ENCODE assay signal across 8 cellular contexts in the genomic region with DNA sequence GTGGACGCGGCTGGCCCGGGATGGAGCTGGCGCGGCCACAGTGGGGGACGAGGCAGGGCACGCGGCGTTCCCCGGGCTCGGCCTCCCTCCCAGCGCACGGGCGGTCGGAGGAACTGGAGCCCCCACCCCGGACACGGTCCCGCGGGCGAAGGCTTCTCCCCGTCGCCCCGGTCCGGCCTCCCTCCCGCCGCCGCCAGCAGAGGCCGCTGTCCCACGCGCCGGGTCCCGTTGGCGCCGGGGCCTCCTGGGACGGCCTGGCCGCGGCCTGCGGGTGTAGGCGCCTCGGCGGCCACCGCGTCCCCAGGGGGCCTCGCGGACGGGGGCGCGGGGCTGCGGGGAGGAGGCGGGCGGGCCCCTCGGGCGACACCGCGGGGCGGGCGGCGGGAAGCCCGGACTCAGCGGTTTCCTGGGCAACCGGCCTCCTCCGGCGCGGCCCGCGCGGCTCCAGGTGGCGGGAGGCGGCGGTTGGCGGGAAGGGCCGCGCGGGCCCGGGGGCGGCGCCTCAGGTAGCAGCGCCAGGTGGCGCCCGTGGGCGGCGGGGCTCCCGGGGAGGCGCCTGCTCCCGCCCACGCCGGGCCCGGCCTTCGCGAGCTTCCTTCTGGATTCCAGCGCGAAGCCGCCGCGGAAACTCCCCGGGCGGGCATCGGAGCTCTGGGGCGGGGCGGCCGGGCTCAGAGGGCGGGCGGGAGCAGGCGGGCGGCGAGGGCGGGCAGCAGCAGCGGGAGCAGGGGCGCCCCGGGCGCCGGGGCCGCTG. TPM values are rescaled to one million over a fixed set of nuclear protein-coding genes. Genes with fewer than 3 reads are reported as not detected.
DNase-seq lines count a peak whose midpoint lies in the region; ATAC-seq, FAIRE-seq and TF ChIP-seq lines count a peak whose summit lies in the region.

No MANE protein-coding gene starts in this region.

- intact Hi-C loops in Panc1 (cut with micrococcal nuclease; ENCODE audit: unreplicated experiment) = no loop called here
- intact Hi-C loops in testis (cut with DNase I; ENCODE audit: low total_unique reads) = loop anchor here (10.0 kb wide), 1 partner anchor 182 kb away; no protein-coding TSS in a partner anchor

- H3K27ac ChIP-seq in Panc1 (ENCODE audit: low read length) = peak overlapping the region; percentile 37; the same call in 1 of the 2 replicates
- peak overlapping the region; percentile 79 to 88 (median 84) for H3K27ac ChIP-seq in gastroesophageal sphincter
- peak overlapping the region; percentile 40 to 91 for H3K27ac ChIP-seq in testis

- FAIRE-seq in HTR-8/SVneo (lab: Jason Lieb, UNC) = peak; percentile 28

- TF ChIP-seq POLR2A in gastroesophageal sphincter (IDR thresholded peaks at IDR 0.05) = peak; percentile 13 to 20
- no peak for TF ChIP-seq POLR2A in testis (IDR thresholded peaks at IDR 0.05)

- DNase-seq in DMS153 (lab: John Stamatoyannopoulos, UW) (peak; percentile 72), HTR-8/SVneo (ENCODE audit: insufficient read length, low spot score) (peak; percentile 81), Panc1 (ENCODE audit: low read depth, low spot score) (no peak), activated gamma-delta T cell treated with Interleukin-2 at 50 U/mL for 16 hours (peak; percentile 68), occipital lobe (lab: John Stamatoyannopoulos, UW) (peak; percentile 60), testis (peak; percentile 60)

- no TSS peak for BruUV-seq in Panc1 (replicated peaks; lab: Mats Ljungman, UMichigan)

- H3K4me3 ChIP-seq in Panc1 (ENCODE audit: low read depth in 2 of 2, low read length in 2 of 2) (peak overlapping the region; percentile 43 to 53), gastroesophageal sphincter (peak overlapping the region; percentile 69 to 80), testis (peak overlapping the region; percentile 65 to 67)

- POLR2A ChIA-PET in Panc1 (lab: Charles Lee) = interaction anchor here (0.6 to 1.0 kb wide), 2 partner anchors 18 to 582 kb away, joined by 4 to 6 read pairs; no protein-coding TSS in a partner anchor

- no peaks in the 10 kb centered on the region for H3K9me3 ChIP-seq in Panc1 (ENCODE audit: control insufficient read depth, insufficient read depth, low read depth, low read length)
- peaks cover 0 to 4% (median 0%) of the 10 kb centered on the region in 3 donors for H3K9me3 ChIP-seq in gastroesophageal sphincter
- no peaks in the 10 kb centered on the region for H3K9me3 ChIP-seq in testis

- TF ChIP-seq EP300 in gastroesophageal sphincter (IDR thresholded peaks at IDR 0.05) = no peak

- no CpG with 5 or more reads among the region's 113 CpGs for WGBS in gastroesophageal sphincter (ENCODE audit: low coverage in 1 of 2), 2 donors
- 2% methylated on average over 22 of the region's 113 CpGs; no CpG with 5 or more reads in 1 of the 2 donors for WGBS in testis, 2 donors

- in situ Hi-C loops in Panc1 (cut with HindIII; ENCODE audit: low pct_unique_long_range_greater_than_20kb, low sequenced_read_pairs) = no loop called here

- TF ChIP-seq CTCF in Panc1 (IDR thresholded peaks at IDR 0.05) (peak; percentile 99), gastroesophageal sphincter (IDR thresholded peaks at IDR 0.05) (peak in 3 of 4 experiments; percentile 81 to 89 (median 85)), testis (IDR thresholded peaks at IDR 0.05) (peak; percentile 63 to 74 (median 64))

- CTCF ChIA-PET in Panc1 (lab: Charles Lee) = interaction anchor here (0.6 to 1.0 kb wide), 2 partner anchors 11 to 488 kb away, joined by 3 to 6 read pairs; no protein-coding TSS in a partner anchor

- H3K27me3 ChIP-seq in Panc1 (ENCODE audit: control insufficient read depth, insufficient read depth, low read length) (no peaks in the 10 kb centered on the region), gastroesophageal sphincter (no peaks in the 10 kb centered on the region), testis (no peaks in the 10 kb centered on the region)

- peak; percentile 74 for ATAC-seq in GM21381 (IDR thresholded peaks at IDR 0.05; ENCODE audit: unreplicated experiment)
- ATAC-seq in Panc1 = peak; percentile 92
- peak; percentile 93 for ATAC-seq in gastroesophageal sphincter

- H3K4me1 ChIP-seq in Panc1 (ENCODE audit: control insufficient read depth, insufficient read depth, low read length) (peaks cover 12% of the 10 kb centered on the region), gastroesophageal sphincter (peaks cover 0 to 19% (median 7%) of the 10 kb centered on the region in 3 donors), testis (peaks cover 4% of the 10 kb centered on the region)

- H3K36me3 ChIP-seq in Panc1 (ENCODE audit: control insufficient read depth, insufficient read depth, low read length) = no peaks in the 10 kb centered on the region
- no peaks in the 10 kb centered on the region for H3K36me3 ChIP-seq in gastroesophageal sphincter
- H3K36me3 ChIP-seq in testis (ENCODE audit: low read depth, missing control alignments) = no peaks in the 10 kb centered on the region

RNA-seq across cellular contexts. Expression of a gene that starts 26.7 kb away (rescaled TPM):
- 18.7 TPM for total RNA-seq in Panc1 (2021; ENCODE audit: unreplicated experiment)
- polyA plus RNA-seq in Panc1 (2012; ENCODE audit: insufficient read length) = 15.5 TPM
- total RNA-seq in gastroesophageal sphincter = 10 to 100 TPM in 2 of 4 donors, 1 to 10 TPM in 2; 5.0 to 11.5 (median 9.0) TPM
- total RNA-seq in occipital lobe = 1.7 TPM
- 10 to 100 TPM; 11.1 to 14.7 TPM for total RNA-seq in testis
- 5.7 TPM for polyA plus RNA-seq in testis (ENCODE audit: insufficient read depth, low read depth, low replicate concordance)

RNA-seq across cellular contexts. Expression of a gene that starts 34.2 kb away (rescaled TPM):
- 6.3 TPM for total RNA-seq in Panc1 (2021; ENCODE audit: unreplicated experiment)
- 6.6 TPM for polyA plus RNA-seq in Panc1 (2012; ENCODE audit: insufficient read length)
- total RNA-seq in gastroesophageal sphincter = 10 to 100 TPM in 2 of 4 donors, 1 to 10 TPM in 2; 5.0 to 15.3 (median 10.5) TPM
- 5.0 TPM for total RNA-seq in occipital lobe
- 1 to 10 TPM; 3.9 to 4.5 TPM for total RNA-seq in testis
- 3.0 TPM for polyA plus RNA-seq in testis (ENCODE audit: insufficient read depth, low read depth, low replicate concordance)
